8 cellular contexts compared by ENCODE assay signal in the genomic region with DNA sequence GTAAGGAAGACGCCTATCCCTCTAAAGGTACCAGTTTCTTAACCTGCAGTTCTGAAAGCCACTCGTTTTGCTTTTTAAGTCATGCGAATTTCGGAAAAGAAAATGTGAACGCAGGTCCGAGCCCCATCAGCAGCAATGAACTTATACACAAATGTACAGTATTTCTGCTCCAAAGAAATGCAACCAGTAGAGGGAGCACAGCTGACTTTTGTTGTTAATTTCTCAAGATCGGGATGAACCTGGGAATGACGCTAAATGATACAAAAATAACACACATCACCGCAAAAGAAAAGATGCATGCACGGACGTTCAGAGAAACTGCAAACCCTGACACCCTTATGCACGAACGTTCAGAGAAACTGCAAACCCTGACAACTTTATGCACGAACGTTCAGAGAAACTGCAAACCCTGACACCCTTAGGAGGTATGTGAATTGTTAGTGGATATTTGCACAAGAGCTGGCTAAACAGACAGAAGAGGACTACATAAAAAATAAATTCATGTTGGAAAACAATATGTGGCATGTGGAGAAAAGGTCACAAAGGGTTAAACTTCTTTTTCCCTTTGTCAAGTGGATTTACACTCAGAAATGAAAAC. TPM values are rescaled to one million over a fixed set of nuclear protein-coding genes. Genes with fewer than 3 reads are reported as not detected.
A peak's percentile ranks its signal among the peaks of the same experiment; 100 is the strongest.
DNase-seq lines count a peak whose midpoint lies in the region; ATAC-seq and TF ChIP-seq lines count a peak whose summit lies in the region.

No MANE protein-coding gene starts in this region.

- ATAC-seq in upper lobe of right lung (no peak), GM19455 (IDR thresholded peaks at IDR 0.05; ENCODE audit: unreplicated experiment) (no peak), GM19452 (IDR thresholded peaks at IDR 0.05; ENCODE audit: unreplicated experiment) (no peak)

- no peaks in the 10 kb centered on the region for H4K20me1 ChIP-seq in PC-9 (ENCODE audit: insufficient read depth)

- H3K9me3 ChIP-seq in cardiac muscle cell (ENCODE audit: low read depth) (no peaks in the 10 kb centered on the region), PC-9 (ENCODE audit: insufficient read depth, low read depth) (no peaks in the 10 kb centered on the region), upper lobe of right lung (no peaks in the 10 kb centered on the region), sigmoid colon (no peaks in the 10 kb centered on the region)

- DNase-seq in cardiac muscle cell (ENCODE audit: low read depth in 1 of 2, low spot score in 1 of 2) (peak; percentile 23 to 68), cardiac septum (ENCODE audit: low spot score) (no peak), PC-9 (no peak), fibroblast of the aortic adventitia (ENCODE audit: low read depth) (peak; percentile 61), upper lobe of right lung (no peak), sigmoid colon (no peak)

- H3K27me3 ChIP-seq in cardiac muscle cell (no peaks in the 10 kb centered on the region), PC-9 (ENCODE audit: insufficient read depth, low read depth) (no peaks in the 10 kb centered on the region), upper lobe of right lung (peaks cover 15% of the 10 kb centered on the region), sigmoid colon (peaks cover 0 to 27% (median 9%) of the 10 kb centered on the region in 3 donors)

- H3K27ac ChIP-seq in cardiac muscle cell, result no peak overlapping the region
- no peak overlapping the region for H3K27ac ChIP-seq in PC-9
- H3K27ac ChIP-seq in upper lobe of right lung, result no peak overlapping the region
- H3K27ac ChIP-seq in sigmoid colon, result no peak overlapping the region

- no peaks in the 10 kb centered on the region for H3K36me3 ChIP-seq in cardiac muscle cell
- H3K36me3 ChIP-seq in PC-9 (ENCODE audit: low read depth), result no peaks in the 10 kb centered on the region
- no peaks in the 10 kb centered on the region for H3K36me3 ChIP-seq in upper lobe of right lung
- H3K36me3 ChIP-seq in sigmoid colon, result no peaks in the 10 kb centered on the region

- no peak for TF ChIP-seq EP300 in sigmoid colon (IDR thresholded peaks at IDR 0.05)

- H3K9me2 ChIP-seq in PC-9 (ENCODE audit: insufficient read depth), result no peaks in the 10 kb centered on the region

- no peak overlapping the region for H2AFZ ChIP-seq in PC-9

- intact Hi-C loops in cardiac septum (cut with DNase I), result no loop called here
- intact Hi-C loops in PC-9 (cut with micrococcal nuclease; ENCODE audit: unreplicated experiment), result loop anchor here (1.0 to 10.0 kb wide), 2 partner anchors 107 to 233 kb away; no protein-coding TSS in a partner anchor
- intact Hi-C loops in upper lobe of right lung (cut with DNase I), result no loop called here
- intact Hi-C loops in sigmoid colon (cut with DNase I), result no loop called here

- no peak overlapping the region for H3K4me3 ChIP-seq in cardiac muscle cell
- peak overlapping the region; percentile 27; the same call in 1 of the 2 replicates for H3K4me3 ChIP-seq in PC-9
- H3K4me3 ChIP-seq in fibroblast of the aortic adventitia (ENCODE audit: low read depth, low read length), result no peak overlapping the region
- H3K4me3 ChIP-seq in upper lobe of right lung, result no peak overlapping the region
- H3K4me3 ChIP-seq in sigmoid colon, result no peak overlapping the region

- POLR2A ChIA-PET in PC-9 (lab: Charles Lee; ENCODE audit: unreplicated experiment), result interaction anchor here (0.6 kb wide), 2 partner anchors 36 to 135 kb away, joined by 4 to 8 read pairs; no protein-coding TSS in a partner anchor

- no TSS peak for BruUV-seq in PC-9 (replicated peaks; lab: Mats Ljungman, UMichigan)

- H3K4me2 ChIP-seq in PC-9, result peak overlapping the region; percentile 61

- TF ChIP-seq CTCF in cardiac muscle cell (IDR thresholded peaks at IDR 0.05; ENCODE audit: low read depth, low read length) (peak; percentile 68), PC-9 (conservative IDR thresholded peaks at IDR 0.05) (peak; percentile 63), fibroblast of the aortic adventitia (IDR thresholded peaks at IDR 0.05; ENCODE audit: insufficient read depth, low read length) (peak; percentile 59), upper lobe of right lung (IDR thresholded peaks at IDR 0.05) (peak; percentile 52), sigmoid colon (IDR thresholded peaks at IDR 0.05) (peak in 1 of 4 experiments; percentile 19)

- peaks cover 4% of the 10 kb centered on the region for H3K4me1 ChIP-seq in cardiac muscle cell (ENCODE audit: low read depth)
- H3K4me1 ChIP-seq in PC-9 (replicated peaks; ENCODE audit: insufficient read depth), result peaks cover 35% of the 10 kb centered on the region
- peaks cover 7% of the 10 kb centered on the region for H3K4me1 ChIP-seq in upper lobe of right lung
- H3K4me1 ChIP-seq in sigmoid colon, result peaks cover 0 to 9% (median 0%) of the 10 kb centered on the region in 4 donors

- peaks cover 24% of the 10 kb centered on the region for H3F3A ChIP-seq in PC-9 (ENCODE audit: insufficient read depth, low read depth)

- peaks cover 12% of the 10 kb centered on the region for H3K79me2 ChIP-seq in PC-9 (ENCODE audit: low read depth)

- CTCF ChIA-PET in PC-9 (lab: Charles Lee), result interaction anchor here (0.6 kb wide), 1 partner anchor 233 kb away, joined by 4 read pairs; no protein-coding TSS in a partner anchor

- whole genome bisulfite sequencing in sigmoid colon, 2 donors, result 35 to 59% methylated on average over 15 of the region's 15 CpGs

- no peak for TF ChIP-seq POLR2A in sigmoid colon (IDR thresholded peaks at IDR 0.05)

RNA-seq across cellular contexts. Expression of a gene that starts 3.5 kb away (rescaled TPM):
- total RNA-seq in cardiac muscle cell (8.3 and 9.2 TPM in 2 replicates), cardiac septum (2.1 TPM), PC-9 (2021) (19.7 and 22.5 TPM in 2 replicates), fibroblast of the aortic adventitia (ENCODE audit: low replicate concordance) (7.8 and 15.1 TPM in 2 replicates), upper lobe of right lung (27.3 TPM), sigmoid colon (10 to 100 TPM in 2 of 4 donors, 1 to 10 TPM in 2; 8.6 to 20.5 (median 12.8) TPM)
- polyA plus RNA-seq in cardiac muscle cell (9.6 and 11.3 TPM in 2 replicates), sigmoid colon (1 to 10 TPM; 1.2 to 4.5 (median 3.0) TPM)

Comparison
In these comparisons a context has a peak if more than half of its experiments do, and no peak if none do; other contexts are left out.
1. DNase-seq: peak in cardiac muscle cell (2 of 2) and fibroblast of the aortic adventitia (single experiment); none in cardiac septum (single experiment), PC-9 (0 of 2), upper lobe of right lung (single experiment) and sigmoid colon (single experiment).